In genomic region chr18:75173125-75173432, GRCh38 we compare ENCODE assay signal across 8 cellular contexts. TPM values are rescaled to one million over a fixed set of nuclear protein-coding genes. Genes with fewer than 3 reads are reported as not detected.
A peak's percentile ranks its signal among the peaks of the same experiment; 100 is the strongest.
DNase-seq lines count a peak whose midpoint lies in the region; ATAC-seq and TF ChIP-seq lines count a peak whose summit lies in the region.

No MANE protein-coding gene starts in this region.

- H3K27ac ChIP-seq in CD4-positive, alpha-beta T cell (ENCODE audit: low read depth, low read length): no peak overlapping the region

- H3K4me1 Mint-ChIP-seq in central memory CD8-positive, alpha-beta T cell: peaks cover 16% of the 10 kb centered on the region
- H3K4me1 Mint-ChIP-seq in CD4-positive, alpha-beta T cell (ENCODE audit: low read depth): peaks cover 5% of the 10 kb centered on the region

- DNase-seq in GM10266 (ENCODE audit: extremely low spot score): peak; percentile 84
- no peak for DNase-seq in central memory CD8-positive, alpha-beta T cell (ENCODE audit: low spot score in 2 of 2)
- no peak for DNase-seq in COLO829 (ENCODE audit: low spot score)
- DNase-seq in CD4-positive, alpha-beta T cell: no peak
- no peak for DNase-seq in GF-D8 (lab: John Stamatoyannopoulos, UW)
- DNase-seq in stimulated activated CD4-positive, alpha-beta T cell treated with anti-CD3 and anti-CD28 coated beads, Interleukin-4, amount 100 ng/mL, for 1 hour: no peak

- peak; percentile 100 for ATAC-seq in GM21447 (IDR thresholded peaks at IDR 0.05; ENCODE audit: unreplicated experiment)
- peak; percentile 99 for ATAC-seq in HG03558 (IDR thresholded peaks at IDR 0.05; ENCODE audit: extremely low read depth, unreplicated experiment)
- ATAC-seq in central memory CD8-positive, alpha-beta T cell (replicated peaks; ENCODE audit: extremely low read depth, poor library complexity, severe bottlenecking): no peak
- ATAC-seq in CD4-positive, alpha-beta T cell (ENCODE audit: poor library complexity): no peak

- peak overlapping the region; percentile 54 for H3K27ac Mint-ChIP-seq in central memory CD8-positive, alpha-beta T cell (ENCODE audit: low read depth)
- no peak overlapping the region for H3K27ac Mint-ChIP-seq in CD4-positive, alpha-beta T cell

- POLR2A ChIA-PET in CD4-positive, alpha-beta T cell (lab: Charles Lee): no interaction called here

- no peaks in the 10 kb centered on the region for H3K27me3 ChIP-seq in CD4-positive, alpha-beta T cell (ENCODE audit: control insufficient read depth, insufficient read depth, low read length)

- peak; percentile 37 for TF ChIP-seq CTCF in GM10266 (IDR thresholded peaks at IDR 0.05; ENCODE audit: control insufficient read depth, insufficient read depth, low read depth, missing control alignments)
- TF ChIP-seq CTCF in CD4-positive, alpha-beta T cell (IDR thresholded peaks at IDR 0.05): no peak

- no peaks in the 10 kb centered on the region for H3K9me3 Mint-ChIP-seq in central memory CD8-positive, alpha-beta T cell
- no peaks in the 10 kb centered on the region for H3K9me3 Mint-ChIP-seq in CD4-positive, alpha-beta T cell

- peaks cover 10% of the 10 kb centered on the region for H3K27me3 Mint-ChIP-seq in central memory CD8-positive, alpha-beta T cell
- no peaks in the 10 kb centered on the region for H3K27me3 Mint-ChIP-seq in CD4-positive, alpha-beta T cell

- H3K4me3 Mint-ChIP-seq in central memory CD8-positive, alpha-beta T cell: no peak overlapping the region
- H3K4me3 Mint-ChIP-seq in CD4-positive, alpha-beta T cell: no peak overlapping the region

- intact Hi-C loops in CD4-positive, alpha-beta T cell (cut with DNase I, micrococcal nuclease): loop anchor here in 1 of 2 experiments (5.0 kb wide), 1 partner anchor 194 kb away; no protein-coding TSS in a partner anchor

- CTCF ChIA-PET in CD4-positive, alpha-beta T cell (lab: Charles Lee): interaction anchor here (1.1 kb wide), 1 partner anchor 12 kb away, joined by 3 read pairs; no protein-coding TSS in a partner anchor

- H3K9me3 ChIP-seq in CD4-positive, alpha-beta T cell (ENCODE audit: control insufficient read depth, low read length): no peaks in the 10 kb centered on the region

- H3K36me3 Mint-ChIP-seq in central memory CD8-positive, alpha-beta T cell (ENCODE audit: insufficient read depth): no peaks in the 10 kb centered on the region
- H3K36me3 Mint-ChIP-seq in CD4-positive, alpha-beta T cell (ENCODE audit: low read depth): no peaks in the 10 kb centered on the region

RNA-seq across cellular contexts. Expression of gene PTGR3, which starts 35.9 kb away (rescaled TPM):
- 10 to 100 TPM; 14.1 to 14.3 TPM for total RNA-seq in CD4-positive, alpha-beta T cell

RNA-seq across cellular contexts. Expression of gene TSHZ1, which starts 37.5 kb away (rescaled TPM):
- total RNA-seq in CD4-positive, alpha-beta T cell: 10 to 100 TPM; 19.9 to 21.5 TPM

Comparison
In these comparisons a context has a peak if more than half of its experiments do, and no peak if none do; other contexts are left out.
1. ATAC-seq: peak in GM21447 (single experiment) and HG03558 (single experiment); none in central memory CD8-positive, alpha-beta T cell (single experiment) and CD4-positive, alpha-beta T cell (single experiment).